Comparison of ENCODE assay signal across 9 cellular contexts in genomic region chr2:113283704-113284284, GRCh38. TPM values are rescaled to one million over a fixed set of nuclear protein-coding genes. Genes with fewer than 3 reads are reported as not detected.
DNase-seq lines count a peak whose midpoint lies in the region; ATAC-seq, FAIRE-seq and TF ChIP-seq lines count a peak whose summit lies in the region.
"Had no signal": no experiment of that assay in that cellular context is flagged by ENCODE, and none has a peak within 500 bp of the region (broad histone marks: within the 10 kb centered on the region; RNA-seq: fewer than 3 reads in every experiment).

No MANE protein-coding gene starts in this region.

- H3K9me3 Mint-ChIP-seq in activated T-helper 17 cell treated with anti-CD3 and anti-CD28 coated beads, Interleukin-2, amount 50 U/mL, for 72 hours: no peaks in the 10 kb centered on the region

- DNase-seq in 8988T (peak; percentile 68), MG63 (peak; percentile 97), endothelial cell of umbilical vein (ENCODE audit: low read depth, low spot score) (peak; percentile 45), mucosa of descending colon (peak; percentile 39 to 74 (median 61)), SIG-M5 treated with dmso at 0.1 percent for 504 hours (lab: John Stamatoyannopoulos, UW; ENCODE audit: unreplicated experiment) (no peak), RPMI8226 (no peak), GF-D8 (lab: John Stamatoyannopoulos, UW) (no peak)

- intact Hi-C loops in endothelial cell of umbilical vein (cut with micrococcal nuclease): no loop called here
- intact Hi-C loops in mucosa of descending colon (cut with DNase I, micrococcal nuclease): no loop called here

- H3K4me1 Mint-ChIP-seq in activated T-helper 17 cell treated with anti-CD3 and anti-CD28 coated beads, Interleukin-2, amount 50 U/mL, for 72 hours: no peaks in the 10 kb centered on the region

- CTCF ChIA-PET in endothelial cell of umbilical vein (lab: Charles Lee): interaction anchor here (0.7 to 1.6 kb wide), 5 partner anchors 14 to 85 kb away, joined by 3 to 8 read pairs (median 4); no protein-coding TSS in a partner anchor

- H3K27me3 Mint-ChIP-seq in activated T-helper 17 cell treated with anti-CD3 and anti-CD28 coated beads, Interleukin-2, amount 50 U/mL, for 72 hours: peaks cover 15% of the 10 kb centered on the region

- H3K4me3 ChIP-seq in MG63 (no peak overlapping the region), endothelial cell of umbilical vein (replicated peaks in 1 of 3; ENCODE audit: insufficient read depth in 1 of 3, low read depth in 1 of 3, low read length in 3 of 3) (no peak overlapping the region), mucosa of descending colon (no peak overlapping the region)
- H3K4me3 ChIP-seq: dorsolateral prefrontal cortex had no signal

- no peak overlapping the region for H3K27ac Mint-ChIP-seq in activated T-helper 17 cell treated with anti-CD3 and anti-CD28 coated beads, Interleukin-2, amount 50 U/mL, for 72 hours

- no peaks in the 10 kb centered on the region for H3K36me3 ChIP-seq in MG63
- no peaks in the 10 kb centered on the region for H3K36me3 ChIP-seq in endothelial cell of umbilical vein (ENCODE audit: control insufficient read depth in 2 of 2, extremely low read depth in 1 of 2, insufficient read depth in 2 of 2, low read length in 2 of 2)
- H3K36me3 ChIP-seq in mucosa of descending colon (ENCODE audit: low read depth): no peaks in the 10 kb centered on the region

- H3K9me3 ChIP-seq in MG63 (no peaks in the 10 kb centered on the region), endothelial cell of umbilical vein (replicated peaks; ENCODE audit: control insufficient read depth, insufficient read depth, low read length) (no peaks in the 10 kb centered on the region), mucosa of descending colon (no peaks in the 10 kb centered on the region)

- no peaks in the 10 kb centered on the region for H4K20me1 ChIP-seq in endothelial cell of umbilical vein (replicated peaks; ENCODE audit: control insufficient read depth, extremely low read depth, insufficient read depth, low read length)

- peak; percentile 56 for ATAC-seq in mucosa of descending colon
- ATAC-seq in activated T-helper 17 cell treated with anti-CD3 and anti-CD28 coated beads, Interleukin-2, amount 50 U/mL, for 72 hours (replicated peaks): no peak

- H3K79me2 ChIP-seq in endothelial cell of umbilical vein (ENCODE audit: control insufficient read depth, insufficient read depth, low read length): no peaks in the 10 kb centered on the region

- dilution Hi-C loops in endothelial cell of umbilical vein (cut with MboI; ENCODE audit: extremely low pct_ligation_motif_present, low sequenced_read_pairs): no loop called here

- no peak overlapping the region for H3K4me3 Mint-ChIP-seq in activated T-helper 17 cell treated with anti-CD3 and anti-CD28 coated beads, Interleukin-2, amount 50 U/mL, for 72 hours

- no TSS peak for BruUV-seq in endothelial cell of umbilical vein (replicated peaks; lab: Mats Ljungman, UMichigan)

- POLR2A ChIA-PET in endothelial cell of umbilical vein (lab: Charles Lee): no interaction called here

- no peak overlapping the region for H3K27ac ChIP-seq in endothelial cell of umbilical vein (ENCODE audit: insufficient read depth, low read depth, low read length)

- no peak for TF ChIP-seq POLR2A in endothelial cell of umbilical vein (IDR thresholded peaks at IDR 0.05; ENCODE audit: low read depth, low read length)

- H2AFZ ChIP-seq in endothelial cell of umbilical vein (ENCODE audit: low read depth, low read length): no peak overlapping the region

- no peak overlapping the region for H3K4me2 ChIP-seq in endothelial cell of umbilical vein (ENCODE audit: insufficient read depth, low read length)

- no peak for FAIRE-seq in endothelial cell of umbilical vein (lab: Jason Lieb, UNC)

- H3K9ac ChIP-seq in endothelial cell of umbilical vein (replicated peaks; ENCODE audit: extremely low read depth, insufficient read depth, low read length): no peak overlapping the region

- H3K4me1 ChIP-seq in endothelial cell of umbilical vein (ENCODE audit: control insufficient read depth, extremely low read depth, insufficient read depth, low read length) (no peaks in the 10 kb centered on the region), mucosa of descending colon (ENCODE audit: low read depth) (peaks cover 16% of the 10 kb centered on the region)

- H3K27me3 ChIP-seq in MG63 (no peaks in the 10 kb centered on the region), endothelial cell of umbilical vein (ENCODE audit: control insufficient read depth in 2 of 2, insufficient read depth in 2 of 2, low read length in 2 of 2) (peaks cover 16 to 20% of the 10 kb centered on the region in 2 experiments)

- H3K9me1 ChIP-seq in endothelial cell of umbilical vein (replicated peaks; ENCODE audit: control insufficient read depth, extremely low read depth, insufficient read depth, low read length): no peaks in the 10 kb centered on the region

- TF ChIP-seq CTCF in endothelial cell of umbilical vein (IDR thresholded peaks at IDR 0.05; ENCODE audit: extremely low read depth in 1 of 2, insufficient read depth in 1 of 2, low read depth in 1 of 2, low read length in 2 of 2): no peak
- TF ChIP-seq CTCF in mucosa of descending colon (IDR thresholded peaks at IDR 0.05): no peak

- H3K36me3 Mint-ChIP-seq in activated T-helper 17 cell treated with anti-CD3 and anti-CD28 coated beads, Interleukin-2, amount 50 U/mL, for 72 hours (ENCODE audit: low read depth): no peaks in the 10 kb centered on the region

TF ChIP-seq in endothelial cell of umbilical vein, 7 proteins besides CTCF, POLR2A, EP300 and RAD21:
- TF ChIP-seq POLR2AphosphoS5 (IDR thresholded peaks at IDR 0.05; ENCODE audit: insufficient read depth, low read depth, low read length) (no peak), EZH2 (IDR thresholded peaks at IDR 0.05; ENCODE audit: borderline replicate concordance, low read depth, low read length, severe bottlenecking) (no peak), GATA2 (IDR thresholded peaks at IDR 0.05; ENCODE audit: insufficient read depth, insufficient read length, low read depth, low read length) (no peak), JUN (IDR thresholded peaks at IDR 0.05; ENCODE audit: borderline replicate concordance, insufficient read depth, insufficient read length, low read depth) (no peak), FOS (IDR thresholded peaks at IDR 0.05; ENCODE audit: borderline replicate concordance, insufficient read depth, low read length) (no peak), MYC (IDR thresholded peaks at IDR 0.05; ENCODE audit: low read depth, low read length) (no peak), MAX (IDR thresholded peaks at IDR 0.05; ENCODE audit: insufficient read depth, insufficient read length) (no peak)

RNA-seq across cellular contexts. Expression of gene PAX8, which starts 5.1 kb away (rescaled TPM):
- 0.46 and 0.69 TPM in 2 replicates for total RNA-seq in MG63 (2014; rRNA removed; shearing (Covaris generic); ENCODE audit: low replicate concordance)
- total RNA-seq in endothelial cell of umbilical vein (0.22 and 0.28 TPM in 2 replicates), mucosa of descending colon (1 to 10 TPM in 2 of 3 donors, under 1 TPM in 1; 0.82 to 6.2 (median 4.8) TPM)
- polyA plus RNA-seq in endothelial cell of umbilical vein: 0.62 and 1.4 TPM in 2 replicates
- polyA plus RNA-seq in endothelial cell of umbilical vein (2011; cell fraction: cytosol; rRNA removed): 0.52 and 0.83 TPM in 2 replicates
- polyA plus RNA-seq in endothelial cell of umbilical vein (2011; cell fraction: nucleus; rRNA removed): 0.53 and 0.67 TPM in 2 replicates
- polyA plus RNA-seq in endothelial cell of umbilical vein (2012): 2.0 and 3.5 TPM in 2 replicates
- polyA minus RNA-seq in endothelial cell of umbilical vein: 0.34 and 1.5 TPM in 2 replicates
- not detected for polyA minus RNA-seq in endothelial cell of umbilical vein (2011; cell fraction: cytosol; rRNA and poly(A)+ RNA removed)
- polyA minus RNA-seq in endothelial cell of umbilical vein (2011; cell fraction: nucleus; rRNA and poly(A)+ RNA removed): 0.34 and 0.82 TPM in 2 replicates
- 1 to 10 TPM in 1 of 2 donors, under 1 TPM in 1; 0.86 to 1.6 TPM for total RNA-seq in activated T-helper 17 cell treated with anti-CD3 and anti-CD28 coated beads, Interleukin-2, amount 50 U/mL, for 72 hours

Comparison
In these comparisons a context has a peak if more than half of its experiments do, and no peak if none do; other contexts are left out.
1. DNase-seq: peak in 8988T (single experiment), MG63 (single experiment), endothelial cell of umbilical vein (single experiment) and mucosa of descending colon (3 of 3); none in SIG-M5 treated with dmso at 0.1 percent for 504 hours (single experiment), RPMI8226 (single experiment) and GF-D8 (single experiment).